Comparison of ENCODE assay signal across 25 cellular contexts in genomic region chr9:122254761-122255160, GRCh38. TPM values are rescaled to one million over a fixed set of nuclear protein-coding genes. Genes with fewer than 3 reads are reported as not detected.
"Had no signal": no experiment of that assay in that cellular context is flagged by ENCODE, and none has a peak within 500 bp of the region (broad histone marks: within the 10 kb centered on the region; RNA-seq: fewer than 3 reads in every experiment).

No MANE protein-coding gene starts in this region.

- H3K27me3 Mint-ChIP-seq: activated naive CD8-positive, alpha-beta T cell; activated T-helper 17 cell treated with anti-CD3 and anti-CD28 coated beads, Interleukin-2, amount 50 U/mL, for 72 hours; central memory CD8-positive, alpha-beta T cell had no signal

- DNase-seq: activated CD4-positive, alpha-beta T cell treated with anti-CD3 and anti-CD28 coated beads for 48 hours; activated CD4-positive, alpha-beta T cell treated with anti-CD3 and anti-CD28 coated beads, Interleukin-2, amount 50 U/mL, for 4 hours; activated CD4-positive, CD25-positive, alpha-beta regulatory T cell treated with anti-CD3 and anti-CD28 coated beads, Interleukin-2, amount 50 U/mL, for 72 hours; activated gamma-delta T cell; activated naive CD4-positive, alpha-beta T cell treated with anti-CD3 and anti-CD28 coated beads for 36 hours; activated T-cell treated with anti-CD3 and anti-CD28 coated beads for 4 hours; activated T-cell treated with anti-CD3 and anti-CD28 coated beads, Interleukin-2, amount 50 U/mL, for 48 hours; amygdala; Kasumi-1; NCI-H1092; NCI-H1436; NCI-H187; NCI-H2081; NCI-H446; NCI-H524 treated with DMSO at 0.1 percent for 48 hours; NCI-H774 had no signal

- H3K4me3 Mint-ChIP-seq: activated naive CD4-positive, alpha-beta T cell treated with anti-CD3 and anti-CD28 coated beads for 36 hours; activated naive CD8-positive, alpha-beta T cell; activated T-helper 17 cell treated with anti-CD3 and anti-CD28 coated beads, Interleukin-2, amount 50 U/mL, for 72 hours; central memory CD8-positive, alpha-beta T cell had no signal

- H3K9me3 Mint-ChIP-seq: activated naive CD4-positive, alpha-beta T cell treated with anti-CD3 and anti-CD28 coated beads for 36 hours; activated T-helper 17 cell treated with anti-CD3 and anti-CD28 coated beads, Interleukin-2, amount 50 U/mL, for 72 hours; brain; central memory CD8-positive, alpha-beta T cell had no signal

- FAIRE-seq: astrocyte had no signal

- H3K27ac Mint-ChIP-seq: activated naive CD4-positive, alpha-beta T cell treated with anti-CD3 and anti-CD28 coated beads for 36 hours; activated naive CD8-positive, alpha-beta T cell; activated T-helper 17 cell treated with anti-CD3 and anti-CD28 coated beads, Interleukin-2, amount 50 U/mL, for 72 hours; brain had no signal

- ATAC-seq: activated T-helper 17 cell treated with anti-CD3 and anti-CD28 coated beads, Interleukin-2, amount 50 U/mL, for 72 hours had no signal

- H3K4me3 ChIP-seq: SK-N-MC had no signal

RNA-seq across cellular contexts. Expression of gene LHX6, which starts 26.0 kb away (rescaled TPM):
- total RNA-seq: activated CD8-positive, alpha-beta memory T cell treated with anti-CD3 and anti-CD28 coated beads for 36 hours; activated T-helper 17 cell treated with anti-CD3 and anti-CD28 coated beads, Interleukin-2, amount 50 U/mL, for 72 hours; OCI-LY7; T-helper 1 cell treated with Interleukin-12 subunit alpha and Interleukin-12 subunit beta and Interleukin-4 antibody, amounts not matched to agents 30 ng/mL and 1 ng/mL, for 36 hours had no signal
